ENCODE assay signal across 1 cellular context in the genomic region with DNA sequence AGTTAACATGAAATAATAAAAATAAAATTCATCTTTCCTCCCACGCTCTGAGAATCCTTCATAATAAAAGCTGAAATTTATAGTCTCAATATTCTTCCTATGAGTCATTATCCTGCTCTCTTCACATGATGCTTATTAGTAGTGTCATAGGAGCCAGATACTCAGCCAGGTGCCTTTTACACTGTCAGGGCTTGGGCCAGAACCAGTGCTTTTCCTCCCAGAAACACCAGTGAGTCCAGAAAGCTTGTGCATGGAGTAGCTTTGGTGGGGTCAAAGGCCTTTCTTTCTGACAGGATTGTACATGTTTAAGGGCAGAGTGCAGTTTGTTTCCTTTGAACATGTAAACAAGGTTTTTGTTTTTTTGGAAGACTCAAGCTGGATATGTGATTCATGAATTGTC.
TF ChIP-seq lines count a peak whose summit lies in the region.

No MANE protein-coding gene starts in this region.

TF ChIP-seq in endothelial cell of umbilical vein, 7 proteins besides CTCF, POLR2A, EP300 and RAD21:
- TF ChIP-seq JUN (IDR thresholded peaks at IDR 0.05; ENCODE audit: borderline replicate concordance, insufficient read depth, insufficient read length, low read depth) (peak; percentile 55), POLR2AphosphoS5 (IDR thresholded peaks at IDR 0.05; ENCODE audit: insufficient read depth, low read depth, low read length) (no peak), FOS (IDR thresholded peaks at IDR 0.05; ENCODE audit: borderline replicate concordance, insufficient read depth, low read length) (peak; percentile 64)
